Comparison of ENCODE assay signal across 29 cellular contexts in the genomic region with DNA sequence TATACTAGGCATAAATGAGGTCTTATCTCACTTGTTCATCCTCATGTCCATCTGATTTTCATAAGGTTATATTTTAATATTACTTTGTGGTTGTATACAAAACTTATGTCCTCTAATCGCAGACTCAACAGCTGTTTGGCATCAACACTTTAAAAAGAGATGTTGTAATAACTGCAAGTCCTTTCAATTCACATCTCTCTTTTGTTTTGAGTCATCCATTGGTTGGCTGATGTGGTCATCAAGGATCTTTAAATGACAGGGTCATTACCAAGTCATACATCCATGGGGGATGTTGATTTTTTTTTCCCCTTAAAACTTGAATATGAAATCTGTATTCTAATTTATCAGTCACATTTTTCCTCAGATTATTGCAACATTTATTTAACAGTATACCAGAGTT.
"Had no signal": no experiment of that assay in that cellular context is flagged by ENCODE, and none has a peak within 500 bp of the region (broad histone marks: within the 10 kb centered on the region; RNA-seq: fewer than 3 reads in every experiment).

No MANE protein-coding gene starts in this region.

- H3K36me3 Mint-ChIP-seq: activated CD4-positive, alpha-beta memory T cell treated with anti-CD3 and anti-CD28 coated beads for 36 hours; activated naive CD4-positive, alpha-beta T cell treated with anti-CD3 and anti-CD28 coated beads, Interleukin-2, amount 50 U/mL, for 72 hours had no signal

- H3K27me3 ChIP-seq: cardiac muscle cell, colonic mucosa, Peyer's patch, SJCRH30 had no signal

- H3K9ac ChIP-seq: SK-N-SH had no signal

- FAIRE-seq: astrocyte had no signal

- H3K4me3 ChIP-seq: cardiac muscle cell, colonic mucosa, Peyer's patch, SJCRH30 had no signal

- H3K4me3 Mint-ChIP-seq: activated CD4-positive, alpha-beta memory T cell treated with anti-CD3 and anti-CD28 coated beads for 36 hours; activated CD4-positive, alpha-beta T cell treated with anti-CD3 and anti-CD28 coated beads, Interleukin-2, amount 10 ng/mL, durations not matched to agents 7 days and 5 days; activated naive CD8-positive, alpha-beta T cell treated with anti-CD3 and anti-CD28 coated beads, Interleukin-2, amount 50 U/mL, for 24 hours; activated T-cell treated with anti-CD3 and anti-CD28 coated beads, Interleukin-2, amount 50 U/mL, for 4 hours; brain had no signal

- H3K4me2 ChIP-seq: SK-N-SH had no signal

- H3K27ac Mint-ChIP-seq: activated CD4-positive, alpha-beta memory T cell treated with anti-CD3 and anti-CD28 coated beads for 36 hours; activated CD4-positive, alpha-beta T cell treated with anti-CD3 and anti-CD28 coated beads, Interleukin-2, amount 10 ng/mL, durations not matched to agents 7 days and 5 days; activated naive CD4-positive, alpha-beta T cell treated with anti-CD3 and anti-CD28 coated beads, Interleukin-2, amount 50 U/mL, for 72 hours; activated naive CD8-positive, alpha-beta T cell treated with anti-CD3 and anti-CD28 coated beads, Interleukin-2, amount 50 U/mL, for 24 hours; brain had no signal

- H3K4me1 ChIP-seq: colonic mucosa, Peyer's patch, SJCRH30 had no signal

- DNase-seq: activated CD4-positive, alpha-beta memory T cell treated with anti-CD3 and anti-CD28 coated beads for 36 hours; activated CD4-positive, alpha-beta T cell treated with anti-CD3 and anti-CD28 coated beads, Interleukin-2, amount 10 ng/mL, durations not matched to agents 7 days and 5 days; activated CD4-positive, CD25-positive, alpha-beta regulatory T cell; activated CD8-positive, alpha-beta memory T cell treated with anti-CD3 and anti-CD28 coated beads for 24 hours; activated effector memory CD4-positive, alpha-beta T cell treated with anti-CD3 and anti-CD28 coated beads, Interleukin-2, amount 50 U/mL, for 16 hours; activated naive CD4-positive, alpha-beta T cell treated with Interleukin-2 at 50 U/mL for 16 hours; activated naive CD8-positive, alpha-beta T cell treated with anti-CD3 and anti-CD28 coated beads, Interleukin-2, amount 50 U/mL, for 24 hours; activated T-cell treated with anti-CD3 and anti-CD28 coated beads, Interleukin-2, amount 50 U/mL, for 4 hours; amygdala; colonic mucosa; MM.1S; NCI-H1092; NCI-H1417 treated with DMSO at 0.1 percent for 48 hours; NCI-H1694; NCI-H2029; NCI-H2107; NCI-H510A treated with DMSO at 0.1 percent for 48 hours; NCI-H69; NK-92 treated with Interleukin-12 subunit alpha and Interleukin-12 subunit beta, amount 100 ng/mL, for 24 hours; Peyer's patch; Right ventricle myocardium superior; SJCRH30; SK-N-SH had no signal

- H3K9me2 ChIP-seq: SK-N-SH had no signal

- H3K9me3 ChIP-seq: colonic mucosa, Peyer's patch, SJCRH30, SK-N-SH had no signal

- H3K27me3 Mint-ChIP-seq: activated CD4-positive, alpha-beta memory T cell treated with anti-CD3 and anti-CD28 coated beads for 36 hours; activated CD4-positive, alpha-beta T cell treated with anti-CD3 and anti-CD28 coated beads, Interleukin-2, amount 10 ng/mL, durations not matched to agents 7 days and 5 days; activated naive CD8-positive, alpha-beta T cell treated with anti-CD3 and anti-CD28 coated beads, Interleukin-2, amount 50 U/mL, for 24 hours had no signal

- H3K27ac ChIP-seq: cardiac muscle cell, colonic mucosa, Peyer's patch, RWPE1, SJCRH30, VCaP had no signal

- H3K9me3 Mint-ChIP-seq: activated CD4-positive, alpha-beta T cell treated with anti-CD3 and anti-CD28 coated beads, Interleukin-2, amount 10 ng/mL, durations not matched to agents 7 days and 5 days had no signal

- ATAC-seq: activated naive CD4-positive, alpha-beta T cell treated with anti-CD3 and anti-CD28 coated beads, Interleukin-2, amount 50 U/mL, for 72 hours; activated naive CD8-positive, alpha-beta T cell treated with anti-CD3 and anti-CD28 coated beads, Interleukin-2, amount 50 U/mL, for 24 hours; activated T-cell treated with anti-CD3 and anti-CD28 coated beads, Interleukin-2, amount 50 U/mL, for 4 hours had no signal

- H3K4me1 Mint-ChIP-seq: activated CD4-positive, alpha-beta T cell treated with anti-CD3 and anti-CD28 coated beads, Interleukin-2, amount 10 ng/mL, durations not matched to agents 7 days and 5 days; activated naive CD8-positive, alpha-beta T cell treated with anti-CD3 and anti-CD28 coated beads, Interleukin-2, amount 50 U/mL, for 24 hours had no signal

- H3K36me3 ChIP-seq: cardiac muscle cell, colonic mucosa, Peyer's patch, SJCRH30 had no signal
